8 cellular contexts compared by ENCODE assay signal in the genomic region with DNA sequence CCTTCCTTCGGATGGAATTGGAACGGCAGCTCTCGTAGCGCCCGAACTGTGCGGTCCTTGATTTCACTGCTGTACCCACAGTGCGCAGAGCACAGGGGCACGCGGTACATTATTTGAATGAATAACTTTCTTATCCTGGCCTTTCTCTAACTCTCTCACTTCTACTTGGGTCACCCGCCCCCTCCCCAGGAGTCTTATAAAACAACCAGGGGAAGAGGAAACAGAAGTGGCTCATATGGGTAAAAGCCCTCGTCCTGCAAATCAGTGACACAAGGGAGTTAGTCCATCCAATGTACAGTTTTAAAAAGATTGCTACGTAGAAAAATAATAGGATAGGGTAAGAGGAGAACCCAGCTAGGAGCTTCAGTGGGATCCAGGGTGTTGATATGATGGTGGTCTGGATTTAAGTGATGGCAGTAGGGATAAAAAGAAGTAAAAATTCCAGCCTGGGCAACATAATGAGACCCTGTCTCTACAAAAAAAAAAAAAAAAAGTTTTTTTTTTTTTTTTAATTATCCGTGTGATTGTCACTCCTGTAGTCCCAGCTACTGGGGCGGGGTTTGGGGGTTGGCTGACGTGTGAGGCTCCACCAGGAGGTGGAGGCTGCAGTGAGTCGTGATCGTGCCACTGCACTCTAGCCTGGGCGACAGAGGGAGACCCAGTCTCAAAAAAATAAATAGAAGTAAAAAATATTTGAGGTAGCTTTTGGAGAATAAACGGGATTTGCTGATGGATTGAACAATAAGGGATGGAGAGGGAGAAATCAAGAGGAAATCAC. TPM values are rescaled to one million over a fixed set of nuclear protein-coding genes. Genes with fewer than 3 reads are reported as not detected.
DNase-seq lines count a peak whose midpoint lies in the region; ATAC-seq and TF ChIP-seq lines count a peak whose summit lies in the region.

No MANE protein-coding gene starts in this region.

- H3F3A ChIP-seq in DOHH2 (ENCODE audit: control insufficient read depth, insufficient read depth) (peaks cover 3% of the 10 kb centered on the region; the same call in 1 of the 2 replicates), smooth muscle cell (ENCODE audit: low read depth) (no peaks in the 10 kb centered on the region)

- peak; percentile 7 for ATAC-seq in HG02938 (IDR thresholded peaks at IDR 0.05; ENCODE audit: unreplicated experiment)
- ATAC-seq in Panc1: peak; percentile 78
- no peak for ATAC-seq in HG03175 (IDR thresholded peaks at IDR 0.05; ENCODE audit: unreplicated experiment)

- H3K79me2 ChIP-seq in DOHH2 (ENCODE audit: control insufficient read depth, low read length) (no peaks in the 10 kb centered on the region), hepatocyte (no peaks in the 10 kb centered on the region), smooth muscle cell (ENCODE audit: low read depth) (no peaks in the 10 kb centered on the region)

- CTCF ChIA-PET in Panc1 (lab: Charles Lee): interaction anchor here (2.0 kb wide), 1 partner anchor 275 kb away, joined by 7 read pairs; no protein-coding TSS in a partner anchor

- H3K4me3 ChIP-seq in DOHH2 (ENCODE audit: low read length) (peak overlapping the region; percentile 93), Panc1 (ENCODE audit: low read depth in 2 of 2, low read length in 2 of 2) (peak overlapping the region; percentile 62 to 74), hepatocyte (peak overlapping the region; percentile 91), smooth muscle cell (peak overlapping the region; percentile 74)

- H3K4me1 ChIP-seq in DOHH2 (ENCODE audit: control insufficient read depth, low read length): peaks cover 16% of the 10 kb centered on the region
- H3K4me1 ChIP-seq in Panc1 (ENCODE audit: control insufficient read depth, insufficient read depth, low read length): no peaks in the 10 kb centered on the region
- H3K4me1 ChIP-seq in hepatocyte (ENCODE audit: insufficient read depth): peaks cover 7% of the 10 kb centered on the region
- H3K4me1 ChIP-seq in smooth muscle cell (ENCODE audit: low read depth): no peaks in the 10 kb centered on the region

- in situ Hi-C loops in Panc1 (cut with HindIII; ENCODE audit: low pct_unique_long_range_greater_than_20kb, low sequenced_read_pairs): no loop called here

- no peak overlapping the region for H3K9ac ChIP-seq in smooth muscle cell (ENCODE audit: low read depth)

- peak overlapping the region; percentile 96 for H2AFZ ChIP-seq in hepatocyte
- H2AFZ ChIP-seq in smooth muscle cell (ENCODE audit: low read depth): peak overlapping the region; percentile 74

- H3K4me2 ChIP-seq in DOHH2 (ENCODE audit: low read length) (peak overlapping the region; percentile 86), hepatocyte (peak overlapping the region; percentile 100), smooth muscle cell (peak overlapping the region; percentile 97)

- H3K36me3 ChIP-seq in DOHH2 (ENCODE audit: control insufficient read depth, low read length): no peaks in the 10 kb centered on the region
- H3K36me3 ChIP-seq in Panc1 (ENCODE audit: control insufficient read depth, insufficient read depth, low read length): no peaks in the 10 kb centered on the region
- H3K36me3 ChIP-seq in hepatocyte (replicated peaks; ENCODE audit: insufficient read depth, low read depth): no peaks in the 10 kb centered on the region
- no peaks in the 10 kb centered on the region for H3K36me3 ChIP-seq in smooth muscle cell (ENCODE audit: low read depth)

- H3K9me2 ChIP-seq in DOHH2 (replicated peaks; ENCODE audit: control insufficient read depth, low read length): no peaks in the 10 kb centered on the region
- no peaks in the 10 kb centered on the region for H3K9me2 ChIP-seq in hepatocyte (replicated peaks; ENCODE audit: insufficient read depth)

- intact Hi-C loops in Panc1 (cut with micrococcal nuclease; ENCODE audit: unreplicated experiment): no loop called here

- no peaks in the 10 kb centered on the region for H3K9me3 ChIP-seq in DOHH2 (ENCODE audit: control insufficient read depth, insufficient read depth, low read length)
- no peaks in the 10 kb centered on the region for H3K9me3 ChIP-seq in Panc1 (ENCODE audit: control insufficient read depth, insufficient read depth, low read depth, low read length)
- no peaks in the 10 kb centered on the region for H3K9me3 ChIP-seq in hepatocyte (ENCODE audit: low read depth)
- no peaks in the 10 kb centered on the region for H3K9me3 ChIP-seq in smooth muscle cell (replicated peaks; ENCODE audit: low read depth)

- no TSS peak for BruUV-seq in Panc1 (replicated peaks; lab: Mats Ljungman, UMichigan)

- no peak for DNase-seq in Panc1 (ENCODE audit: low read depth, low spot score)
- DNase-seq in activated naive CD4-positive, alpha-beta T cell treated with anti-CD3 and anti-CD28 coated beads, Interleukin-2, amount 50 U/mL, for 16 hours: peak; percentile 68
- DNase-seq in hepatocyte (ENCODE audit: low spot score): peak; percentile 23
- no peak for DNase-seq in smooth muscle cell (lab: John Stamatoyannopoulos, UW; ENCODE audit: unreplicated experiment)
- no peak for DNase-seq in middle frontal gyrus (ENCODE audit: extremely low spot score, low spot score)

- WGBS in hepatocyte (ENCODE audit: low lambda C conversion rate, missing lambda C conversion rate): 4% methylated on average over 19 of the region's 19 CpGs
- WGBS in smooth muscle cell (ENCODE audit: low lambda C conversion rate): 3% methylated on average over 19 of the region's 19 CpGs

- peak overlapping the region; percentile 24; the same call in 1 of the 2 replicates for H3K27ac ChIP-seq in DOHH2 (ENCODE audit: low read depth, low read length)
- peak overlapping the region; percentile 39; the same call in 1 of the 2 replicates for H3K27ac ChIP-seq in Panc1 (ENCODE audit: low read length)
- no peak overlapping the region for H3K27ac ChIP-seq in hepatocyte
- H3K27ac ChIP-seq in smooth muscle cell (ENCODE audit: low read depth): no peak overlapping the region

- H3K27me3 ChIP-seq in DOHH2 (ENCODE audit: control insufficient read depth, low read length) (peaks cover 15% of the 10 kb centered on the region), Panc1 (ENCODE audit: control insufficient read depth, insufficient read depth, low read length) (no peaks in the 10 kb centered on the region), hepatocyte (peaks cover 9% of the 10 kb centered on the region), smooth muscle cell (ENCODE audit: low read depth) (peaks cover 7% of the 10 kb centered on the region)

- POLR2A ChIA-PET in Panc1 (lab: Charles Lee): interaction anchor here (0.5 to 0.7 kb wide), 2 partner anchors 71 to 323 kb away, joined by 4 to 22 read pairs; no protein-coding TSS in a partner anchor

- H4K20me1 ChIP-seq in DOHH2 (ENCODE audit: control insufficient read depth, insufficient read depth, low read depth, low read length) (no peaks in the 10 kb centered on the region), hepatocyte (ENCODE audit: insufficient read depth, poor library complexity, severe bottlenecking) (no peaks in the 10 kb centered on the region), smooth muscle cell (ENCODE audit: low read depth) (no peaks in the 10 kb centered on the region)

- TF ChIP-seq CTCF in DOHH2 (IDR thresholded peaks at IDR 0.05; ENCODE audit: low read depth, low read length, poor library complexity, severe bottlenecking): no peak
- TF ChIP-seq CTCF in Panc1 (IDR thresholded peaks at IDR 0.05): no peak
- TF ChIP-seq CTCF in hepatocyte (IDR thresholded peaks at IDR 0.05; ENCODE audit: poor library complexity): no peak
- TF ChIP-seq CTCF in smooth muscle cell (IDR thresholded peaks at IDR 0.05; ENCODE audit: borderline replicate concordance, insufficient read depth, poor library complexity, severe bottlenecking): no peak

RNA-seq across cellular contexts. Expression of a gene that starts 7.1 kb away (rescaled TPM):
- total RNA-seq in Panc1 (2021; ENCODE audit: unreplicated experiment): 26.6 TPM
- 24.9 TPM for polyA plus RNA-seq in Panc1 (2012; ENCODE audit: insufficient read length)
- 17.9 and 20.1 TPM in 2 replicates for total RNA-seq in hepatocyte
- 12.1 and 16.3 TPM in 2 replicates for polyA plus RNA-seq in hepatocyte
- 10.7 and 11.2 TPM in 2 replicates for total RNA-seq in smooth muscle cell
- polyA plus RNA-seq in smooth muscle cell: 15.5 TPM in 2 replicates

RNA-seq across cellular contexts. Expression of a gene that starts 42.7 kb away (rescaled TPM):
- total RNA-seq in Panc1 (2021; ENCODE audit: unreplicated experiment) (0.33 TPM), hepatocyte (1.00 and 4.5 TPM in 2 replicates), smooth muscle cell (1.2 TPM in 1 of 2 replicates, not detected in the other)
- polyA plus RNA-seq in Panc1 (2012; ENCODE audit: insufficient read length): 0.44 TPM
- polyA plus RNA-seq in hepatocyte (1.2 and 1.4 TPM in 2 replicates), smooth muscle cell (0.17 and 2.2 TPM in 2 replicates)

Comparison
In these comparisons a context has a peak if more than half of its experiments do, and no peak if none do; other contexts are left out.
1. H3K27ac ChIP-seq: peak in DOHH2 (single experiment) and Panc1 (single experiment); none in hepatocyte (single experiment) and smooth muscle cell (single experiment).
2. DNase-seq: peak in activated naive CD4-positive, alpha-beta T cell treated with anti-CD3 and anti-CD28 coated beads, Interleukin-2, amount 50 U/mL, for 16 hours (single experiment) and hepatocyte (single experiment); none in Panc1 (single experiment), smooth muscle cell (single experiment) and middle frontal gyrus (single experiment).
3. Peak in every context shown above with its lines, with median percentiles within 50 percentile points of each other: H3K4me2 ChIP-seq and H3K4me3 ChIP-seq.